Comparison of ENCODE assay signal across 8 cellular contexts in genomic region chr16:67154578-67155304, GRCh38. TPM values are rescaled to one million over a fixed set of nuclear protein-coding genes. Genes with fewer than 3 reads are reported as not detected.
A peak's percentile ranks its signal among the peaks of the same experiment; 100 is the strongest.
DNase-seq lines count a peak whose midpoint lies in the region; ATAC-seq and TF ChIP-seq lines count a peak whose summit lies in the region.

No MANE protein-coding gene starts in this region.

- no peak for TF ChIP-seq CTCF in WTC11 (IDR thresholded peaks at IDR 0.05)

- H3K36me3 ChIP-seq in iPS-18a (ENCODE audit: control insufficient read depth, low read depth, low read length): no peaks in the 10 kb centered on the region

- no peak overlapping the region for H3K27ac ChIP-seq in iPS-18a (ENCODE audit: low read length)

- H3K4me3 ChIP-seq in iPS-18a (ENCODE audit: low read length): peak overlapping the region; percentile 35

- peaks cover 67% of the 10 kb centered on the region for H3K4me1 Mint-ChIP-seq in activated naive CD4-positive, alpha-beta T cell treated with anti-CD3 and anti-CD28 coated beads, Interleukin-2, amount 10 ng/mL, durations not matched to agents 7 days and 5 days
- peaks cover 19% of the 10 kb centered on the region for H3K4me1 Mint-ChIP-seq in WTC11
- H3K4me1 Mint-ChIP-seq in stimulated activated naive B cell treated with anti-CD40 and anti-IgM and Interleukin-4, amounts not matched to agents 10 μg/mL and 1 μg/mL and 100 μg/mL, for 72 hours: peaks cover 40 to 61% of the 10 kb centered on the region in 2 donors

- peaks cover 100% of the 10 kb centered on the region for H3K27me3 ChIP-seq in iPS-18a (ENCODE audit: control insufficient read depth, insufficient read depth, low read length)

- POLR2A ChIA-PET in WTC11 (lab: Charles Lee): interaction anchor here (0.5 to 1.2 kb wide), 5 partner anchors 14 to 647 kb away, joined by 3 to 5 read pairs (median 4); no protein-coding TSS in a partner anchor

- CTCF ChIA-PET in activated naive CD4-positive, alpha-beta T cell treated with anti-CD3 and anti-CD28 coated beads, Interleukin-2, amount 10 ng/mL, durations not matched to agents 7 days and 5 days (lab: Charles Lee): interaction anchor here (0.6 to 8.7 kb wide), 47 partner anchors 9 to 426 kb away, joined by 3 to 163 read pairs (median 4); partner anchors contain the start of genes CBFB, CES4A, HSF4 and NOL3
- CTCF ChIA-PET in WTC11 (lab: Charles Lee): interaction anchor here (0.5 to 15.3 kb wide), 85 partner anchors 10 to 324 kb away, joined by 3 to 386 read pairs (median 5); partner anchors contain the start of genes CBFB, CES3, E2F4 and ELMO3

- H3K9ac ChIP-seq in iPS-18a (ENCODE audit: low read length): no peak overlapping the region

- no peaks in the 10 kb centered on the region for H3K9me3 Mint-ChIP-seq in activated naive CD4-positive, alpha-beta T cell treated with anti-CD3 and anti-CD28 coated beads, Interleukin-2, amount 10 ng/mL, durations not matched to agents 7 days and 5 days
- H3K9me3 Mint-ChIP-seq in WTC11: no peaks in the 10 kb centered on the region
- no peaks in the 10 kb centered on the region for H3K9me3 Mint-ChIP-seq in stimulated activated naive B cell treated with anti-CD40 and anti-IgM and Interleukin-4, amounts not matched to agents 10 μg/mL and 1 μg/mL and 100 μg/mL, for 72 hours

- peak overlapping the region; percentile 76 for H3K4me3 Mint-ChIP-seq in activated naive CD4-positive, alpha-beta T cell treated with anti-CD3 and anti-CD28 coated beads, Interleukin-2, amount 10 ng/mL, durations not matched to agents 7 days and 5 days
- H3K4me3 Mint-ChIP-seq in WTC11: peak overlapping the region; percentile 70
- H3K4me3 Mint-ChIP-seq in stimulated activated naive B cell treated with anti-CD40 and anti-IgM and Interleukin-4, amounts not matched to agents 10 μg/mL and 1 μg/mL and 100 μg/mL, for 72 hours: peak overlapping the region; percentile 81 to 83

- H3K27ac Mint-ChIP-seq in activated naive CD4-positive, alpha-beta T cell treated with anti-CD3 and anti-CD28 coated beads, Interleukin-2, amount 10 ng/mL, durations not matched to agents 7 days and 5 days: no peak overlapping the region
- H3K27ac Mint-ChIP-seq in WTC11: no peak overlapping the region
- H3K27ac Mint-ChIP-seq in stimulated activated naive B cell treated with anti-CD40 and anti-IgM and Interleukin-4, amounts not matched to agents 10 μg/mL and 1 μg/mL and 100 μg/mL, for 72 hours: no peak overlapping the region

- H3K36me3 Mint-ChIP-seq in activated naive CD4-positive, alpha-beta T cell treated with anti-CD3 and anti-CD28 coated beads, Interleukin-2, amount 10 ng/mL, durations not matched to agents 7 days and 5 days: peaks cover 41% of the 10 kb centered on the region
- no peaks in the 10 kb centered on the region for H3K36me3 Mint-ChIP-seq in WTC11
- peaks cover 10 to 19% of the 10 kb centered on the region in 2 donors for H3K36me3 Mint-ChIP-seq in stimulated activated naive B cell treated with anti-CD40 and anti-IgM and Interleukin-4, amounts not matched to agents 10 μg/mL and 1 μg/mL and 100 μg/mL, for 72 hours

- no peaks in the 10 kb centered on the region for H3K9me3 ChIP-seq in iPS-18a (ENCODE audit: control insufficient read depth, low read depth, low read length)

- ATAC-seq in WTC11 (no peak), GM21381 (IDR thresholded peaks at IDR 0.05; ENCODE audit: unreplicated experiment) (no peak)
- ATAC-seq in stimulated activated naive B cell treated with anti-CD40 and anti-IgM and Interleukin-4, amounts not matched to agents 10 μg/mL and 1 μg/mL and 100 μg/mL, for 72 hours (replicated peaks): no peak

- peaks cover 17% of the 10 kb centered on the region for H3K27me3 Mint-ChIP-seq in activated naive CD4-positive, alpha-beta T cell treated with anti-CD3 and anti-CD28 coated beads, Interleukin-2, amount 10 ng/mL, durations not matched to agents 7 days and 5 days
- H3K27me3 Mint-ChIP-seq in WTC11 (ENCODE audit: low read depth): peaks cover 89% of the 10 kb centered on the region
- H3K27me3 Mint-ChIP-seq in stimulated activated naive B cell treated with anti-CD40 and anti-IgM and Interleukin-4, amounts not matched to agents 10 μg/mL and 1 μg/mL and 100 μg/mL, for 72 hours: peaks cover 15 to 28% of the 10 kb centered on the region in 2 donors

- DNase-seq in activated naive CD4-positive, alpha-beta T cell treated with anti-CD3 and anti-CD28 coated beads, Interleukin-2, amount 10 ng/mL, durations not matched to agents 7 days and 5 days: no peak
- no peak for DNase-seq in activated naive CD4-positive, alpha-beta T cell treated with anti-CD3 and anti-CD28 coated beads, Interleukin-2, amount 50 U/mL, for 16 hours
- DNase-seq in WTC11 (ENCODE audit: low spot score) (no peak), NCI-H128 (lab: John Stamatoyannopoulos, UW; ENCODE audit: unreplicated experiment) (no peak), mesenteric fat pad (ENCODE audit: low spot score) (no peak)
- DNase-seq in stimulated activated naive B cell treated with anti-CD40 and anti-IgM and Interleukin-4, amounts not matched to agents 10 μg/mL and 1 μg/mL and 100 μg/mL, for 72 hours: no peak

- H3K4me1 ChIP-seq in iPS-18a (ENCODE audit: control insufficient read depth, low read depth, low read length): no peaks in the 10 kb centered on the region

TF ChIP-seq in WTC11, 78 proteins besides CTCF, POLR2A, EP300 and RAD21 (continues in another document):
- TF ChIP-seq HMGXB4 (CRISPR knock-in tag; IDR thresholded peaks at IDR 0.05) (no peak), ATF3 (CRISPR knock-in tag; conservative IDR thresholded peaks at IDR 0.05) (no peak), ARID4B (CRISPR knock-in tag; IDR thresholded peaks at IDR 0.05; ENCODE audit: borderline replicate concordance) (peak; percentile 86), ZMAT4 (CRISPR knock-in tag; IDR thresholded peaks at IDR 0.05) (no peak), IRF1 (CRISPR knock-in tag; IDR thresholded peaks at IDR 0.05) (no peak), ATF1 (CRISPR knock-in tag; IDR thresholded peaks at IDR 0.05) (no peak)

RNA-seq across cellular contexts. Expression of gene B3GNT9, which starts 3.9 kb away (rescaled TPM):
- total RNA-seq in WTC11 (2021) (6.4 to 7.8 TPM (median 7.6 TPM) in 3 replicates), mesenteric fat pad (14.0 TPM)

RNA-seq across cellular contexts. Expression of gene TRADD, which starts 5.0 kb away (rescaled TPM):
- total RNA-seq in WTC11 (2021) (1.4 to 2.1 TPM (median 1.7 TPM) in 3 replicates), mesenteric fat pad (19.7 TPM)

RNA-seq across cellular contexts. Expression of gene FBXL8, which starts 5.0 kb away (rescaled TPM):
- 1.1 to 1.2 TPM (median 1.1 TPM) in 3 replicates for total RNA-seq in WTC11 (2021)
- total RNA-seq in mesenteric fat pad: 7.8 TPM

RNA-seq across cellular contexts. Expression of gene HSF4, which starts 9.8 kb away (rescaled TPM):
- 2.2 to 2.5 TPM (median 2.3 TPM) in 3 replicates for total RNA-seq in WTC11 (2021)
- 29.7 TPM for total RNA-seq in mesenteric fat pad

RNA-seq across cellular contexts. Expression of gene NOL3, which starts 15.6 kb away (rescaled TPM):
- 8.5 to 10.6 TPM (median 9.7 TPM) in 3 replicates for total RNA-seq in WTC11 (2021)
- 31.3 TPM for total RNA-seq in mesenteric fat pad
